In genomic region chr4:89009107-89009506, GRCh38 we compare ENCODE assay signal across 19 cellular contexts. TPM values are rescaled to one million over a fixed set of nuclear protein-coding genes. Genes with fewer than 3 reads are reported as not detected.
DNase-seq lines count a peak whose midpoint lies in the region; ATAC-seq, FAIRE-seq and TF ChIP-seq lines count a peak whose summit lies in the region.
"Had no signal": no experiment of that assay in that cellular context is flagged by ENCODE, and none has a peak within 500 bp of the region (broad histone marks: within the 10 kb centered on the region; RNA-seq: fewer than 3 reads in every experiment).

No MANE protein-coding gene starts in this region.

- no peak overlapping the region for H2BK12ac ChIP-seq in neuronal stem cell (ENCODE audit: low read length)

- no peak overlapping the region for H4K8ac ChIP-seq in neuronal stem cell (ENCODE audit: low read depth, low read length)

- peaks cover 0 to 16% (median 9%) of the 10 kb centered on the region in 3 donors for H3K4me1 ChIP-seq in pancreas
- H3K4me1 ChIP-seq in neuronal stem cell (ENCODE audit: control insufficient read depth in 2 of 2, insufficient read depth in 1 of 2, low read depth in 1 of 2, low read length in 2 of 2): no peaks in the 10 kb centered on the region
- H3K4me1 ChIP-seq: left ventricle myocardium inferior, prostate gland, tibial artery had no signal

- H3K23ac ChIP-seq in neuronal stem cell (ENCODE audit: low read depth, low read length, poor library complexity): no peak overlapping the region

- no peak overlapping the region for H2BK5ac ChIP-seq in neuronal stem cell (ENCODE audit: low read length)

- no peaks in the 10 kb centered on the region for H3K79me1 ChIP-seq in neuronal stem cell (ENCODE audit: low read depth, low read length)

- H3K36me3 ChIP-seq in pancreas (no peaks in the 10 kb centered on the region), neuronal stem cell (replicated peaks in 1 of 2; ENCODE audit: control insufficient read depth in 2 of 2, insufficient read depth in 2 of 2, low read length in 2 of 2) (peaks cover 9 to 47% of the 10 kb centered on the region in 2 donors)
- H3K36me3 ChIP-seq: prostate gland had no signal

- ATAC-seq in GM19025 (IDR thresholded peaks at IDR 0.05; ENCODE audit: low read depth, unreplicated experiment) (peak; percentile 76), HG02938 (IDR thresholded peaks at IDR 0.05; ENCODE audit: unreplicated experiment) (peak; percentile 59), pancreas (peak; percentile 75 to 83 (median 79))
- ATAC-seq: naive thymus-derived CD4-positive, alpha-beta T cell had no signal

- FAIRE-seq in RCC 7860 (lab: Jason Lieb, UNC) (peak; percentile 71), pancreas (lab: Jason Lieb, UNC) (no peak)
- FAIRE-seq: astrocyte, H54 had no signal

- no peak overlapping the region for H3K14ac ChIP-seq in neuronal stem cell (ENCODE audit: low read length)

- no peak overlapping the region for H2BK120ac ChIP-seq in neuronal stem cell (ENCODE audit: low read depth, low read length)

- intact Hi-C loops in pancreas (cut with DNase I): no loop called here

- H3K9me3 ChIP-seq in pancreas: no peaks in the 10 kb centered on the region
- H3K9me3 ChIP-seq in neuronal stem cell (replicated peaks in 1 of 2; ENCODE audit: control insufficient read depth in 2 of 2, insufficient read depth in 1 of 2, low read depth in 1 of 2, low read length in 2 of 2): no peaks in the 10 kb centered on the region
- H3K9me3 ChIP-seq: prostate gland, tibial artery had no signal

- no peak overlapping the region for H3K4ac ChIP-seq in neuronal stem cell (ENCODE audit: low read length)

- no peak for TF ChIP-seq CTCF in pancreas (IDR thresholded peaks at IDR 0.05)

- H3K27ac ChIP-seq in pancreas (peak overlapping the region in 1 of 4 donors; percentile 71), neuronal stem cell (replicated peaks; ENCODE audit: low read length) (no peak overlapping the region)
- H3K27ac ChIP-seq: left ventricle myocardium inferior, prostate gland, tibial artery had no signal

- no peak overlapping the region for H2BK15ac ChIP-seq in neuronal stem cell (ENCODE audit: low read length)

- H4K91ac ChIP-seq in neuronal stem cell (ENCODE audit: low read depth, low read length, poor library complexity): no peak overlapping the region

- DNase-seq in RCC 7860 (ENCODE audit: low spot score): peak; percentile 7
- no peak for DNase-seq in pancreas
- DNase-seq in neuronal stem cell (ENCODE audit: low spot score): no peak
- no peak for DNase-seq in NCI-H2171 (lab: John Stamatoyannopoulos, UW)
- no peak for DNase-seq in stimulated activated CD4-positive, alpha-beta T cell treated with anti-CD3 and anti-CD28 coated beads, Interleukin-4, amount 100 ng/mL, for 4 hours
- DNase-seq: activated CD4-positive, CD25-positive, alpha-beta regulatory T cell; DMS53; hypothalamus; left ventricle myocardium inferior; naive thymus-derived CD4-positive, alpha-beta T cell; NCI-H1105 treated with DMSO at 0.1 percent for 48 hours; NCI-H446; stimulated activated CD4-positive, alpha-beta T cell treated with anti-CD3 and anti-CD28 coated beads, Interleukin-15, amount 100 ng/mL, for 24 hours; tibial artery had no signal

- H2AFZ ChIP-seq in neuronal stem cell (ENCODE audit: low read length): no peak overlapping the region

- no peak overlapping the region for H3K4me2 ChIP-seq in neuronal stem cell (ENCODE audit: insufficient read depth, low read length, poor library complexity, severe bottlenecking)

- no peak overlapping the region for H3K9ac ChIP-seq in neuronal stem cell (ENCODE audit: low read depth, low read length, poor library complexity)

- H2AK5ac ChIP-seq in neuronal stem cell (ENCODE audit: low read depth, low read length): no peak overlapping the region

- no peaks in the 10 kb centered on the region for H3K27me3 ChIP-seq in pancreas
- no peaks in the 10 kb centered on the region for H3K27me3 ChIP-seq in neuronal stem cell (ENCODE audit: control insufficient read depth in 3 of 3, insufficient read depth in 3 of 3, low read depth in 1 of 3, low read length in 3 of 3)
- H3K27me3 ChIP-seq: tibial artery had no signal

- no peak overlapping the region for H3K18ac ChIP-seq in neuronal stem cell (ENCODE audit: low read length)

- H3K4me3 ChIP-seq in pancreas (no peak overlapping the region), neuronal stem cell (ENCODE audit: low read length in 2 of 2) (no peak overlapping the region)
- H3K4me3 ChIP-seq: left ventricle myocardium inferior, prostate gland, tibial artery had no signal

- 26 to 48% methylated on average over 3 of the region's 3 CpGs for WGBS in pancreas, 2 donors
- WGBS in neuronal stem cell (ENCODE audit: extremely low coverage in 2 of 2, insufficient read length in 2 of 2, insufficient replicate concordance in 1 of 2), 2 donors: no CpG with 5 or more reads among the region's 3 CpGs

RNA-seq across cellular contexts. Expression of gene FAM13A, which starts 47.9 kb away (rescaled TPM):
- 10 to 100 TPM; 31.4 to 56.4 (median 45.2) TPM for total RNA-seq in pancreas
- 10 to 100 TPM; 15.7 to 16.3 TPM for polyA plus RNA-seq in pancreas
- 16.3 TPM for polyA plus RNA-seq in neuronal stem cell (2013, experiment 1 of 2)
- 15.5 TPM for polyA plus RNA-seq in neuronal stem cell (2013, experiment 2 of 2)
